ENCODE assay signal across 8 cellular contexts in the genomic region with DNA sequence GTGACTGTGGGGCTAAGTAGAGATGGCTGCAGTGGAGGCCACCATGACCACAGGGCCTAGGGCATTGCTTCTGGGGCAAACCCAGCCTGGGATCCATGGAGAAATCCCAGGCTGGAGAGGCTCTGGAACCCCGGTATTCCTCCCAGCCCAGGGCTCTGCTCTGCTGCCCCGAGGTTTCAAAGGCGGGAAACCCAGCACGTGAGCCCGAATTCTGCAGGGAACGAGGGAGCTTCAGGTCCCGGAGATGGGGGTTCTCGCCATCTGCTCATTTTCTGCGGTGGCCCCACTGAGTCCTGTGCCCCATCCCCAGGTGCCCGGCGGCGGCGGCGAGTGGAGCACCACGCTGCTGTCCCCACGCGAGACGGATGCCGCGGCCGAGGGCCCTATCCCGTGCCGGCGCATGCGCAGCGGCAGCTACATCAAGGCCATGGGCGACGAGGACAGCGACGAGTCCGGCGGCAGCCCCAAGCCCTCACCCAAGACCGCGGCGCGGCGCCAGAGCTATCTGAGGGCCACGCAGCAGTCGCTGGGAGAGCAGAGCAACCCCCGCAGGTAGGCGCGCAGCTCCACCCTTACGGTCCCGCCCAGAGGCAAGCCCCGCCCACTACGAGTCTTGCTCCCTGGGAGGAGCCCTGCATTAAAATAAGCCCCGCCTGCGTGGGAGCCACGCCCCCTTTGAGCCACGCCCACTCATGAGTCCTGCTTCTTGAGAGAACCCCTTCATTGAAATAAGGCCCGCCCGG.
DNase-seq lines count a peak whose midpoint lies in the region; ATAC-seq, FAIRE-seq and TF ChIP-seq lines count a peak whose summit lies in the region.

No MANE protein-coding gene starts in this region.

- H3K27ac Mint-ChIP-seq in nephron progenitor cell (no peak overlapping the region), osteocyte (ENCODE audit: unreplicated experiment) (no peak overlapping the region)

- no peaks in the 10 kb centered on the region for H3K9me3 Mint-ChIP-seq in nephron progenitor cell
- no peaks in the 10 kb centered on the region for H3K9me3 Mint-ChIP-seq in osteocyte (ENCODE audit: unreplicated experiment)

- peak; percentile 64 for DNase-seq in GM19239 (ENCODE audit: insufficient read length, low spot score)
- peak; percentile 76 for DNase-seq in NOMO-1 treated with dmso at 0.1 percent for 144 hours (lab: John Stamatoyannopoulos, UW; ENCODE audit: unreplicated experiment)
- DNase-seq in activated T-helper 1 cell treated with Interleukin-2 at 50 U/mL for 16 hours (ENCODE audit: low read depth) = peak; percentile 71
- DNase-seq in fibroblast of pulmonary artery (ENCODE audit: low read depth) = peak; percentile 52
- peak; percentile 75 for DNase-seq in nephron progenitor cell
- peak; percentile 86 for DNase-seq in stimulated activated naive CD8-positive, alpha-beta T cell treated with anti-CD3 and anti-CD28 coated beads, Interleukin-15, Interleukin-2, amounts not matched to agents 100 U/mL and 50 U/mL, for 24 hours
- DNase-seq in osteocyte (ENCODE audit: extremely low spot score, unreplicated experiment) = no peak

- H3K4me3 ChIP-seq in fibroblast of pulmonary artery (replicated peaks; ENCODE audit: low read depth, low read length) = peak overlapping the region; percentile 44

- no peak overlapping the region for H3K4me3 Mint-ChIP-seq in nephron progenitor cell
- no peak overlapping the region for H3K4me3 Mint-ChIP-seq in osteocyte (ENCODE audit: unreplicated experiment)

- H3K27me3 Mint-ChIP-seq in nephron progenitor cell (ENCODE audit: low read depth, poor library complexity) = peaks cover 39% of the 10 kb centered on the region
- peaks cover 11% of the 10 kb centered on the region for H3K27me3 Mint-ChIP-seq in osteocyte (ENCODE audit: unreplicated experiment)

- H3K4me1 Mint-ChIP-seq in nephron progenitor cell = no peaks in the 10 kb centered on the region
- H3K4me1 Mint-ChIP-seq in osteocyte (ENCODE audit: unreplicated experiment) = no peaks in the 10 kb centered on the region

- TF ChIP-seq CTCF in fibroblast of pulmonary artery (IDR thresholded peaks at IDR 0.05; ENCODE audit: low read length, missing control alignments) (no peak), nephron progenitor cell (IDR thresholded peaks at IDR 0.05) (no peak), osteocyte (IDR thresholded peaks at IDR 0.05) (no peak)

- FAIRE-seq in GM19239 (lab: Jason Lieb, UNC) = no peak

- ATAC-seq in stimulated activated naive CD8-positive, alpha-beta T cell treated with anti-CD3 and anti-CD28 coated beads, Interleukin-15, Interleukin-2, amounts not matched to agents 100 U/mL and 50 U/mL, for 24 hours = peak; percentile 79
- no peak for ATAC-seq in GM18517 (IDR thresholded peaks at IDR 0.05; ENCODE audit: unreplicated experiment)

- H3K36me3 Mint-ChIP-seq in nephron progenitor cell (ENCODE audit: low read depth) = no peaks in the 10 kb centered on the region
- H3K36me3 Mint-ChIP-seq in osteocyte (ENCODE audit: unreplicated experiment) = no peaks in the 10 kb centered on the region
